Comparison of ENCODE assay signal across 15 cellular contexts in genomic region chrX:11557120-11557519, GRCh38.
A peak's percentile ranks its signal among the peaks of the same experiment; 100 is the strongest.
DNase-seq lines count a peak whose midpoint lies in the region; ATAC-seq, FAIRE-seq and TF ChIP-seq lines count a peak whose summit lies in the region.
"Had no signal": no experiment of that assay in that cellular context is flagged by ENCODE, and none has a peak within 500 bp of the region (broad histone marks: within the 10 kb centered on the region; RNA-seq: fewer than 3 reads in every experiment).

No MANE protein-coding gene starts in this region.

- H3K9me3 ChIP-seq in IMR-90 (ENCODE audit: control insufficient read depth, insufficient read depth, low read length) (no peaks in the 10 kb centered on the region), kidney (ENCODE audit: control insufficient read depth in 1 of 2, low read length in 2 of 2) (no peaks in the 10 kb centered on the region)
- H3K9me3 ChIP-seq: BE2C had no signal

- POLR2A ChIA-PET in IMR-90 (lab: Charles Lee; ENCODE audit: unreplicated experiment): no interaction called here

- H3K18ac ChIP-seq in IMR-90 (ENCODE audit: low read depth, low read length): no peak overlapping the region

- no peak overlapping the region for H3K27ac ChIP-seq in IMR-90 (ENCODE audit: insufficient read depth, low read length)
- peak overlapping the region; percentile 34 for H3K27ac ChIP-seq in brain microvascular endothelial cell
- no peak overlapping the region for H3K27ac ChIP-seq in kidney (ENCODE audit: low read depth in 2 of 2, low read length in 2 of 2)

- intact Hi-C loops in IMR-90 (cut with micrococcal nuclease) (no loop called here), kidney (cut with DNase I) (no loop called here)

- H3K9me1 ChIP-seq in IMR-90 (ENCODE audit: insufficient read depth, low read length): no peaks in the 10 kb centered on the region

- H2AK5ac ChIP-seq in IMR-90 (ENCODE audit: low read depth, low read length): no peak overlapping the region

- no peak overlapping the region for H4K8ac ChIP-seq in IMR-90 (ENCODE audit: low read depth in 2 of 2, low read length in 2 of 2)

- WGBS in IMR-90 (ENCODE audit: extremely low coverage in 2 of 2, insufficient read length in 1 of 2), 2 experiments: no CpG with 5 or more reads among the region's 2 CpGs

- peak; percentile 65; the same call in 1 of the 2 replicates for ATAC-seq in IMR-90 (ENCODE audit: low read depth)
- no peak for ATAC-seq in HG02852 (IDR thresholded peaks at IDR 0.05; ENCODE audit: unreplicated experiment)
- ATAC-seq in HG03095 (IDR thresholded peaks at IDR 0.05; ENCODE audit: unreplicated experiment): no peak
- no peak for ATAC-seq in HG02885 (IDR thresholded peaks at IDR 0.05; ENCODE audit: poor library complexity, unreplicated experiment)
- ATAC-seq: T-helper 17 cell had no signal

- FAIRE-seq in kidney (lab: Jason Lieb, UNC): peak; percentile 53
- FAIRE-seq: H1 had no signal

- H3K4me1 ChIP-seq in IMR-90 (ENCODE audit: control insufficient read depth, insufficient read depth, low read length): no peaks in the 10 kb centered on the region
- peaks cover 0 to 2% of the 10 kb centered on the region in 2 donors for H3K4me1 ChIP-seq in kidney (ENCODE audit: control insufficient read depth in 1 of 2, insufficient read depth in 1 of 2, low read depth in 1 of 2, low read length in 2 of 2)
- H3K4me1 ChIP-seq: BE2C had no signal

- no peaks in the 10 kb centered on the region for H3K36me3 ChIP-seq in IMR-90 (ENCODE audit: control insufficient read depth, insufficient read depth, low read length)
- no peaks in the 10 kb centered on the region for H3K36me3 ChIP-seq in brain microvascular endothelial cell (replicated peaks)
- no peaks in the 10 kb centered on the region for H3K36me3 ChIP-seq in kidney (ENCODE audit: control insufficient read depth in 1 of 2, insufficient read depth in 2 of 2, low read length in 2 of 2)
- H3K36me3 ChIP-seq: BE2C had no signal

- no peak for TF ChIP-seq RAD21 in IMR-90 (IDR thresholded peaks at IDR 0.05; ENCODE audit: low read length)

- in situ Hi-C loops in IMR-90 (cut with MboI; ENCODE audit: low sequenced_read_pairs) (no loop called here), brain microvascular endothelial cell (cut with HindIII; ENCODE audit: low pct_ligation_motif_present, low sequenced_read_pairs) (no loop called here)

- no peak overlapping the region for H2BK120ac ChIP-seq in IMR-90 (ENCODE audit: low read depth, low read length)

- no peak overlapping the region for H2AFZ ChIP-seq in IMR-90 (replicated peaks; ENCODE audit: low read length, poor library complexity)

- H2AK9ac ChIP-seq in IMR-90 (replicated peaks; ENCODE audit: low read depth, low read length, poor library complexity): no peak overlapping the region

- H3K27me3 ChIP-seq in IMR-90 (ENCODE audit: control insufficient read depth, insufficient read depth, low read length): no peaks in the 10 kb centered on the region
- no peaks in the 10 kb centered on the region for H3K27me3 ChIP-seq in brain microvascular endothelial cell (replicated peaks)
- H3K27me3 ChIP-seq: BE2C had no signal

- H3K56ac ChIP-seq in IMR-90 (ENCODE audit: extremely low read depth, insufficient read depth, low read length): no peak overlapping the region

- dilution Hi-C loops in IMR-90 (cut with HindIII; ENCODE audit: low sequenced_read_pairs, unreplicated experiment): no loop called here

- H3K4ac ChIP-seq in IMR-90 (ENCODE audit: low read depth, low read length): no peak overlapping the region

- no peak overlapping the region for H3K9ac ChIP-seq in IMR-90 (ENCODE audit: low read depth, low read length)
- no peak overlapping the region for H3K9ac ChIP-seq in kidney (ENCODE audit: low read length in 2 of 2)

- no peak overlapping the region for H4K91ac ChIP-seq in IMR-90 (ENCODE audit: insufficient read depth, low read depth, low read length)

- H2BK20ac ChIP-seq in IMR-90 (ENCODE audit: low read depth, low read length): no peak overlapping the region

- CTCF ChIA-PET in IMR-90 (lab: Yijun Ruan, JAX): no interaction called here

- TF ChIP-seq CTCF in AG09309 (IDR thresholded peaks at IDR 0.05; ENCODE audit: control insufficient read depth, insufficient read depth, low read depth, low read length, missing control alignments) (no peak), IMR-90 (conservative IDR thresholded peaks at IDR 0.05; ENCODE audit: low read depth, low read length) (no peak), brain microvascular endothelial cell (IDR thresholded peaks at IDR 0.05; ENCODE audit: low read depth, low read length, missing control alignments) (no peak), kidney (IDR thresholded peaks at IDR 0.05; ENCODE audit: borderline replicate concordance, extremely low read depth, insufficient read depth) (no peak)

- no peak overlapping the region for H3K14ac ChIP-seq in IMR-90 (replicated peaks; ENCODE audit: low read depth, low read length)

- no peak overlapping the region for H2BK15ac ChIP-seq in IMR-90 (ENCODE audit: low read depth, low read length)

- no peak overlapping the region for H3K23ac ChIP-seq in IMR-90 (ENCODE audit: low read depth, low read length)

- TF ChIP-seq POLR2A in IMR-90 (IDR thresholded peaks at IDR 0.05; ENCODE audit: low read depth, low read length): no peak

- H4K20me1 ChIP-seq in IMR-90 (ENCODE audit: insufficient read depth, low read length): no peaks in the 10 kb centered on the region

- BruUV-seq in IMR-90 (replicated peaks; lab: Mats Ljungman, UMichigan): no TSS peak

- H3K4me2 ChIP-seq in IMR-90 (ENCODE audit: low read depth, low read length): no peak overlapping the region

- no peak overlapping the region for H3K4me3 ChIP-seq in AG09309 (ENCODE audit: control insufficient read depth, low read depth, low read length)
- H3K4me3 ChIP-seq in IMR-90 (ENCODE audit: insufficient read depth, low read depth, low read length): no peak overlapping the region
- no peak overlapping the region for H3K4me3 ChIP-seq in brain microvascular endothelial cell (ENCODE audit: low read depth, low read length)
- H3K4me3 ChIP-seq in kidney (ENCODE audit: low read length in 2 of 2): no peak overlapping the region

- DNase-seq in AG09309 (ENCODE audit: low read depth) (peak; percentile 16), IMR-90 (peak; percentile 72), brain microvascular endothelial cell (peak; percentile 45), kidney (no peak), iPS-NIHi7 (ENCODE audit: extremely low spot score) (no peak)
- DNase-seq: activated CD4-positive, alpha-beta T cell treated with anti-CD3 and anti-CD28 coated beads, Interleukin-2, amount 10 ng/mL, durations not matched to agents 24 days and 14 days; BE2C; DND-41; NCI-H2171 treated with DMSO at 0.1 percent for 48 hours; stimulated activated CD4-positive, alpha-beta T cell treated with anti-CD3 and anti-CD28 coated beads, Interleukin-2, amount 100 ng/mL, for 24 hours; T-helper 17 cell had no signal

- no peak overlapping the region for H4K5ac ChIP-seq in IMR-90 (ENCODE audit: low read depth, low read length)

- no peak overlapping the region for H2BK5ac ChIP-seq in IMR-90 (ENCODE audit: low read depth, low read length, poor library complexity, severe bottlenecking)

- H3K79me1 ChIP-seq in IMR-90 (ENCODE audit: low read depth in 1 of 2, low read length in 2 of 2): no peaks in the 10 kb centered on the region

TF ChIP-seq in IMR-90, 13 proteins besides CTCF, POLR2A, EP300 and RAD21:
- TF ChIP-seq RFX5 (IDR thresholded peaks at IDR 0.05; ENCODE audit: low read depth, low read length) (no peak), MXI1 (IDR thresholded peaks at IDR 0.05; ENCODE audit: borderline replicate concordance, low read depth, low read length) (no peak), CHD1 (IDR thresholded peaks at IDR 0.05; ENCODE audit: low read depth, low read length) (no peak), FOS (IDR thresholded peaks at IDR 0.05; ENCODE audit: low read depth, low read length) (peak; percentile 30; the same call in 1 of the 2 replicates), CEBPB (IDR thresholded peaks at IDR 0.05; ENCODE audit: low read depth, low read length) (peak; percentile 56), BHLHE40 (IDR thresholded peaks at IDR 0.05; ENCODE audit: low read depth, low read length) (peak; percentile 89)

Comparison
In these comparisons a context has a peak if more than half of its experiments do, and no peak if none do; other contexts are left out.
1. DNase-seq: peak in AG09309 (single experiment), IMR-90 (single experiment) and brain microvascular endothelial cell (single experiment); none in kidney (single experiment) and iPS-NIHi7 (single experiment).